In the genomic region with DNA sequence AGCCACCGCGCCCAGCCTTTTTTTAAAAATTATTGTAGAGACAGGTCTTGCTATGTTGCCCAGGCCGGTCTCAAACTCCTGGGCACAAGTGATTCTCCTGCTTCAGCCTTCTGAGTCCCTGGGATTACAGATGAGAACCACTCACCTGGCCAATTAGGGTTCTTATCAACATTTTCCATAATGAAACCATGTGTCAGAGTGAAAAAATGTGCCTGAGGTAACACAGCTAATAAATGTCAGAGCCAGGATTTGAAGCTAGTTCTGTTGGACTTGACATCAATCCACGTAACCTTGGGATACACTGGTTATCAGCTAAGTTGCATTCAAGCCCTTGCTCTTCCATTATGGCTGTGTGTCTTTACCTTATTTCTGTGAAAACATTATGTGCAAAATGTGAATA, we compare ENCODE assay signal across 13 cellular contexts. TPM values are rescaled to one million over a fixed set of nuclear protein-coding genes. Genes with fewer than 3 reads are reported as not detected.
A peak's percentile ranks its signal among the peaks of the same experiment; 100 is the strongest.
DNase-seq lines count a peak whose midpoint lies in the region; ATAC-seq, FAIRE-seq and TF ChIP-seq lines count a peak whose summit lies in the region.
"Had no signal": no experiment of that assay in that cellular context is flagged by ENCODE, and none has a peak within 500 bp of the region (broad histone marks: within the 10 kb centered on the region; RNA-seq: fewer than 3 reads in every experiment).

No MANE protein-coding gene starts in this region.

- H3K9me2 ChIP-seq in HCT116 (ENCODE audit: insufficient read depth) = no peaks in the 10 kb centered on the region

- no peak overlapping the region for H3K27ac Mint-ChIP-seq in osteocyte (ENCODE audit: unreplicated experiment)
- H3K27ac Mint-ChIP-seq: CD4-positive, CD25-positive, alpha-beta regulatory T cell had no signal

- CTCF ChIA-PET in HCT116 (lab: Charles Lee) (interaction anchor here (0.7 kb wide), 1 partner anchor 394 kb away, joined by 3 read pairs; no protein-coding TSS in a partner anchor), endothelial cell of umbilical vein (lab: Charles Lee) (no interaction called here)

- H3K4me2 ChIP-seq in HCT116 (ENCODE audit: low read length) = peak overlapping the region; percentile 19; the same call in 1 of the 2 replicates
- no peak overlapping the region for H3K4me2 ChIP-seq in endothelial cell of umbilical vein (ENCODE audit: insufficient read depth, low read length)
- H3K4me2 ChIP-seq: BLaER1 treated with 17β-estradiol and CSF1 and Interleukin-3, amounts not matched to agents 10 nM and 100 nM had no signal

- TF ChIP-seq RAD21 in HCT116 (IDR thresholded peaks at IDR 0.05; ENCODE audit: low read depth) = no peak

- H3K27me3 Mint-ChIP-seq in osteocyte (ENCODE audit: unreplicated experiment) = peaks cover 21% of the 10 kb centered on the region

- H3K4me1 ChIP-seq in HCT116 (ENCODE audit: control insufficient read depth in 1 of 2, insufficient read depth in 2 of 2, low read length in 2 of 2) (peaks cover 0 to 18% of the 10 kb centered on the region in 2 experiments; a peak in 3 of 4 replicates), endothelial cell of umbilical vein (ENCODE audit: control insufficient read depth, extremely low read depth, insufficient read depth, low read length) (peaks cover 10% of the 10 kb centered on the region)
- no peaks in the 10 kb centered on the region for H3K4me1 ChIP-seq in effector memory CD4-positive, alpha-beta T cell (ENCODE audit: control insufficient read depth, insufficient read depth, low read length, poor library complexity, severe bottlenecking)

- H3K4me3 Mint-ChIP-seq in osteocyte (ENCODE audit: unreplicated experiment) = no peak overlapping the region

- H3K4me3 ChIP-seq in HCT116 (replicated peaks in 1 of 2; ENCODE audit: low read depth in 1 of 2, low read length in 2 of 2) (no peak overlapping the region), endothelial cell of umbilical vein (replicated peaks in 1 of 3; ENCODE audit: insufficient read depth in 1 of 3, low read depth in 1 of 3, low read length in 3 of 3) (no peak overlapping the region)
- no peak overlapping the region for H3K4me3 ChIP-seq in effector memory CD4-positive, alpha-beta T cell (ENCODE audit: insufficient read depth, low read depth, low read length, poor library complexity, severe bottlenecking)
- H3K4me3 ChIP-seq: BLaER1 treated with 17β-estradiol and CSF1 and Interleukin-3, amounts not matched to agents 10 nM and 100 nM; GM12878 had no signal

- no peaks in the 10 kb centered on the region for H3K9me1 ChIP-seq in endothelial cell of umbilical vein (replicated peaks; ENCODE audit: control insufficient read depth, extremely low read depth, insufficient read depth, low read length)

- H3K27me3 ChIP-seq in HCT116 (ENCODE audit: insufficient read depth, low read length) (no peaks in the 10 kb centered on the region), endothelial cell of umbilical vein (ENCODE audit: control insufficient read depth in 2 of 2, insufficient read depth in 2 of 2, low read length in 2 of 2) (peaks cover 4 to 6% of the 10 kb centered on the region in 2 experiments)
- H3K27me3 ChIP-seq in effector memory CD4-positive, alpha-beta T cell (replicated peaks; ENCODE audit: control insufficient read depth, insufficient read depth, low read length, poor library complexity, severe bottlenecking) = no peaks in the 10 kb centered on the region
- H3K27me3 ChIP-seq: BLaER1 treated with 17β-estradiol and CSF1 and Interleukin-3, amounts not matched to agents 10 nM and 100 nM had no signal

- no peaks in the 10 kb centered on the region for H3K36me3 ChIP-seq in HCT116 (ENCODE audit: control insufficient read depth in 1 of 2, insufficient read depth in 2 of 2, low read length in 2 of 2)
- no peaks in the 10 kb centered on the region for H3K36me3 ChIP-seq in endothelial cell of umbilical vein (ENCODE audit: control insufficient read depth in 2 of 2, extremely low read depth in 1 of 2, insufficient read depth in 2 of 2, low read length in 2 of 2)
- H3K36me3 ChIP-seq in effector memory CD4-positive, alpha-beta T cell (ENCODE audit: control insufficient read depth, insufficient read depth, low read length) = no peaks in the 10 kb centered on the region
- H3K36me3 ChIP-seq: BLaER1 treated with 17β-estradiol and CSF1 and Interleukin-3, amounts not matched to agents 10 nM and 100 nM had no signal

- no peaks in the 10 kb centered on the region for H4K20me1 ChIP-seq in HCT116 (ENCODE audit: insufficient read depth)
- no peaks in the 10 kb centered on the region for H4K20me1 ChIP-seq in endothelial cell of umbilical vein (replicated peaks; ENCODE audit: control insufficient read depth, extremely low read depth, insufficient read depth, low read length)
- H4K20me1 ChIP-seq: BLaER1 treated with 17β-estradiol and CSF1 and Interleukin-3, amounts not matched to agents 10 nM and 100 nM had no signal

- POLR2A ChIA-PET in HCT116 (lab: Charles Lee) (no interaction called here), endothelial cell of umbilical vein (lab: Charles Lee) (no interaction called here)

- H2AFZ ChIP-seq in HCT116 (ENCODE audit: low read depth, low read length, poor library complexity, severe bottlenecking) (no peak overlapping the region), endothelial cell of umbilical vein (ENCODE audit: low read depth, low read length) (no peak overlapping the region)

- peak; percentile 18 for FAIRE-seq in endothelial cell of umbilical vein (lab: Jason Lieb, UNC)
- FAIRE-seq: GM12878, GM18507 had no signal

- H3K9me3 ChIP-seq in HCT116 (ENCODE audit: control insufficient read depth in 1 of 2, insufficient read depth in 1 of 2, low read depth in 1 of 2, low read length in 2 of 2) = no peaks in the 10 kb centered on the region
- no peaks in the 10 kb centered on the region for H3K9me3 ChIP-seq in endothelial cell of umbilical vein (replicated peaks; ENCODE audit: control insufficient read depth, insufficient read depth, low read length)
- H3K9me3 ChIP-seq in effector memory CD4-positive, alpha-beta T cell (ENCODE audit: control insufficient read depth, low read length) = no peaks in the 10 kb centered on the region
- H3K9me3 ChIP-seq: BLaER1 treated with 17β-estradiol and CSF1 and Interleukin-3, amounts not matched to agents 10 nM and 100 nM had no signal

- DNase-seq in HCT116 (ENCODE audit: low read depth, low spot score) (no peak), NCI-H226 (peak; percentile 7), endothelial cell of umbilical vein (ENCODE audit: low read depth, low spot score) (no peak), osteocyte (ENCODE audit: extremely low spot score, unreplicated experiment) (peak; percentile 15), hippocampal formation (lab: John Stamatoyannopoulos, UW) (no peak)
- DNase-seq in effector memory CD4-positive, alpha-beta T cell = no peak
- DNase-seq: ACHN; CD4-positive, CD25-positive, alpha-beta regulatory T cell; DMS53 had no signal

- RAD21 ChIA-PET in HCT116 (lab: Charles Lee; ENCODE audit: low non-redundant PET in 1 of 2, low total read pairs in 2 of 2, uncharacterized antibody in 2 of 2, unreplicated experiment in 2 of 2) = no interaction called here

- intact Hi-C loops in HCT116 (cut with micrococcal nuclease) = loop anchor here (10.0 kb wide), 1 partner anchor 155 kb away; the partner anchor contains the start of gene CCDC9B
- intact Hi-C loops in endothelial cell of umbilical vein (cut with micrococcal nuclease) = no loop called here

- H3K79me2 ChIP-seq in HCT116 (ENCODE audit: insufficient read depth, low read length) (no peaks in the 10 kb centered on the region), endothelial cell of umbilical vein (ENCODE audit: control insufficient read depth, insufficient read depth, low read length) (no peaks in the 10 kb centered on the region)

- no peak overlapping the region for H3K27ac ChIP-seq in HCT116 (ENCODE audit: low read depth, low read length)
- no peak overlapping the region for H3K27ac ChIP-seq in endothelial cell of umbilical vein (ENCODE audit: insufficient read depth, low read depth, low read length)
- H3K27ac ChIP-seq in effector memory CD4-positive, alpha-beta T cell (ENCODE audit: insufficient read depth, low read length, poor library complexity, severe bottlenecking) = no peak overlapping the region
- H3K27ac ChIP-seq: BLaER1 treated with 17β-estradiol and CSF1 and Interleukin-3, amounts not matched to agents 10 nM and 100 nM had no signal

- dilution Hi-C loops in endothelial cell of umbilical vein (cut with MboI; ENCODE audit: extremely low pct_ligation_motif_present, low sequenced_read_pairs) = no loop called here

- ATAC-seq in HCT116 = no peak
- ATAC-seq in HG02870 (IDR thresholded peaks at IDR 0.05; ENCODE audit: unreplicated experiment) = no peak
- ATAC-seq: GM12878 had no signal

- BruUV-seq in HCT116 (replicated peaks; lab: Mats Ljungman, UMichigan) = no TSS peak
- BruUV-seq in endothelial cell of umbilical vein (replicated peaks; lab: Mats Ljungman, UMichigan) = no TSS peak

- no peak for TF ChIP-seq CTCF in HCT116 (IDR thresholded peaks at IDR 0.05 in 2 of 3, conservative IDR thresholded peaks at IDR 0.05 in 1 of 3; ENCODE audit: borderline replicate concordance in 1 of 3, insufficient read depth in 1 of 3, low read depth in 2 of 3, low read length in 2 of 3)
- TF ChIP-seq CTCF in endothelial cell of umbilical vein (IDR thresholded peaks at IDR 0.05; ENCODE audit: extremely low read depth in 1 of 2, insufficient read depth in 1 of 2, low read depth in 1 of 2, low read length in 2 of 2) = no peak
- no peak for TF ChIP-seq CTCF in osteocyte (IDR thresholded peaks at IDR 0.05)

- H3K4me1 Mint-ChIP-seq in osteocyte (ENCODE audit: unreplicated experiment) = peaks cover 8% of the 10 kb centered on the region
- H3K4me1 Mint-ChIP-seq: CD4-positive, CD25-positive, alpha-beta regulatory T cell had no signal

- TF ChIP-seq POLR2A in HCT116 (IDR thresholded peaks at IDR 0.05; ENCODE audit: borderline replicate concordance, extremely low read depth, insufficient read depth, insufficient read length) (no peak), endothelial cell of umbilical vein (IDR thresholded peaks at IDR 0.05; ENCODE audit: low read depth, low read length) (no peak)

- H3K9ac ChIP-seq in HCT116 (ENCODE audit: low read length) = no peak overlapping the region
- no peak overlapping the region for H3K9ac ChIP-seq in endothelial cell of umbilical vein (replicated peaks; ENCODE audit: extremely low read depth, insufficient read depth, low read length)
- H3K9ac ChIP-seq: BLaER1 treated with 17β-estradiol and CSF1 and Interleukin-3, amounts not matched to agents 10 nM and 100 nM had no signal

- H3K9me3 Mint-ChIP-seq in osteocyte (ENCODE audit: unreplicated experiment) = no peaks in the 10 kb centered on the region

- H3K36me3 Mint-ChIP-seq in osteocyte (ENCODE audit: unreplicated experiment) = no peaks in the 10 kb centered on the region
- H3K36me3 Mint-ChIP-seq: CD4-positive, CD25-positive, alpha-beta regulatory T cell had no signal

RNA-seq across cellular contexts. Expression of gene CHST14, which starts 29.1 kb away (rescaled TPM):
- total RNA-seq in HCT116 (2021; ENCODE audit: unreplicated experiment) (12.7 TPM), endothelial cell of umbilical vein (45.9 and 49.2 TPM in 2 replicates), osteocyte (46.4 and 48.8 TPM in 2 replicates)
- polyA plus RNA-seq in HCT116 (2012) = 10.2 and 10.8 TPM in 2 replicates
- polyA plus RNA-seq in endothelial cell of umbilical vein = 35.1 and 38.3 TPM in 2 replicates
- 31.4 and 31.9 TPM in 2 replicates for polyA plus RNA-seq in endothelial cell of umbilical vein (2011; cell fraction: cytosol; rRNA removed)
- polyA plus RNA-seq in endothelial cell of umbilical vein (2011; cell fraction: nucleus; rRNA removed) = 10.7 and 13.2 TPM in 2 replicates
- 32.1 and 34.2 TPM in 2 replicates for polyA plus RNA-seq in endothelial cell of umbilical vein (2012)
- 26.0 and 27.5 TPM in 2 replicates for polyA minus RNA-seq in endothelial cell of umbilical vein
- polyA minus RNA-seq in endothelial cell of umbilical vein (2011; cell fraction: cytosol; rRNA and poly(A)+ RNA removed) = 5.3 TPM
- 4.1 and 4.8 TPM in 2 replicates for polyA minus RNA-seq in endothelial cell of umbilical vein (2011; cell fraction: nucleus; rRNA and poly(A)+ RNA removed)

RNA-seq across cellular contexts. Expression of gene BAHD1, which starts 59.2 kb away (rescaled TPM):
- total RNA-seq in HCT116 (2021; ENCODE audit: unreplicated experiment) (25.0 TPM), endothelial cell of umbilical vein (19.1 and 19.7 TPM in 2 replicates), osteocyte (22.8 and 26.4 TPM in 2 replicates)
- 18.0 and 18.8 TPM in 2 replicates for polyA plus RNA-seq in HCT116 (2012)
- 6.3 and 7.0 TPM in 2 replicates for polyA plus RNA-seq in endothelial cell of umbilical vein
- 6.3 and 7.0 TPM in 2 replicates for polyA plus RNA-seq in endothelial cell of umbilical vein (2011; cell fraction: cytosol; rRNA removed)
- 11.6 and 13.6 TPM in 2 replicates for polyA plus RNA-seq in endothelial cell of umbilical vein (2011; cell fraction: nucleus; rRNA removed)
- polyA plus RNA-seq in endothelial cell of umbilical vein (2012) = 10.7 and 11.9 TPM in 2 replicates
- 5.6 and 11.0 TPM in 2 replicates for polyA minus RNA-seq in endothelial cell of umbilical vein
- polyA minus RNA-seq in endothelial cell of umbilical vein (2011; cell fraction: cytosol; rRNA and poly(A)+ RNA removed) = 4.5 TPM
- 6.1 and 6.3 TPM in 2 replicates for polyA minus RNA-seq in endothelial cell of umbilical vein (2011; cell fraction: nucleus; rRNA and poly(A)+ RNA removed)

Comparison
In these comparisons a context has a peak if more than half of its experiments do, and no peak if none do; other contexts are left out.
1. DNase-seq: peak in NCI-H226 (single experiment) and osteocyte (single experiment); none in HCT116 (single experiment), endothelial cell of umbilical vein (single experiment), hippocampal formation (0 of 2) and effector memory CD4-positive, alpha-beta T cell (0 of 3).